ENCODE assay signal across 8 cellular contexts in genomic region chr16:68417711-68418301, GRCh38. TPM values are rescaled to one million over a fixed set of nuclear protein-coding genes. Genes with fewer than 3 reads are reported as not detected.
DNase-seq lines count a peak whose midpoint lies in the region; ATAC-seq, FAIRE-seq and TF ChIP-seq lines count a peak whose summit lies in the region.

No MANE protein-coding gene starts in this region.

- peaks cover 0 to 35% (median 20%) of the 10 kb centered on the region in 4 donors for H3K4me1 ChIP-seq in right lobe of liver
- H3K4me1 ChIP-seq in HepG2 (ENCODE audit: insufficient read depth, low read length): no peaks in the 10 kb centered on the region; the same call in 1 of the 2 replicates

- BruUV-seq in HepG2 (replicated peaks; lab: Mats Ljungman, UMichigan): no TSS peak

- H3K27me3 ChIP-seq in right lobe of liver (no peaks in the 10 kb centered on the region), HepG2 (ENCODE audit: control insufficient read depth in 1 of 2, insufficient read depth in 2 of 2, low read length in 2 of 2) (peaks cover 11 to 37% of the 10 kb centered on the region in 2 experiments; a peak in 4 of 5 replicates)

- no peak for TF ChIP-seq CTCF in right lobe of liver (IDR thresholded peaks at IDR 0.05)
- no peak for TF ChIP-seq CTCF in HepG2 (CRISPR knock-in tag; IDR thresholded peaks at IDR 0.05)
- no peak for TF ChIP-seq CTCF in retinal pigment epithelial cell (conservative IDR thresholded peaks at IDR 0.05; ENCODE audit: low read depth, low read length)

- ATAC-seq in right lobe of liver (peak in 2 of 4 donors; percentile 32 to 41), HepG2 (no peak), HG03571 (IDR thresholded peaks at IDR 0.05; ENCODE audit: unreplicated experiment) (peak; percentile 78)

- TF ChIP-seq POLR2A in right lobe of liver (IDR thresholded peaks at IDR 0.05) (no peak), HepG2 (IDR thresholded peaks at IDR 0.05; ENCODE audit: insufficient read depth in 1 of 2, low read depth in 2 of 2, low read length in 2 of 2) (no peak)

- CTCF ChIA-PET in HepG2 (lab: Yijun Ruan, JAX; ENCODE audit: low intra/inter-chr PET ratio, low total read pairs): no interaction called here

- H3K36me3 ChIP-seq in right lobe of liver (no peaks in the 10 kb centered on the region), HepG2 (replicated peaks in 1 of 2; ENCODE audit: control insufficient read depth in 1 of 2, insufficient read depth in 2 of 2, low read length in 2 of 2) (no peaks in the 10 kb centered on the region)

- H3K4me3 ChIP-seq in right lobe of liver (no peak overlapping the region), HepG2 (replicated peaks in 1 of 3; ENCODE audit: insufficient read depth in 1 of 3, low read depth in 2 of 3, low read length in 3 of 3) (no peak overlapping the region), retinal pigment epithelial cell (ENCODE audit: low read length) (no peak overlapping the region)

- no peaks in the 10 kb centered on the region for H3K9me3 ChIP-seq in right lobe of liver
- no peaks in the 10 kb centered on the region for H3K9me3 ChIP-seq in HepG2 (ENCODE audit: low read length)

- H4K20me1 ChIP-seq in HepG2 (ENCODE audit: insufficient read depth, low read length): no peaks in the 10 kb centered on the region

- POLR2A ChIA-PET in HepG2 (lab: Yijun Ruan, JAX): no interaction called here

- H3K4me2 ChIP-seq in HepG2 (ENCODE audit: low read depth, low read length): no peak overlapping the region

- no peak overlapping the region for H3K9ac ChIP-seq in HepG2 (ENCODE audit: insufficient read depth, low read depth, low read length)

- intact Hi-C loops in right lobe of liver (cut with DNase I) (no loop called here), HepG2 (cut with micrococcal nuclease; ENCODE audit: unreplicated experiment) (no loop called here)

- no peak for TF ChIP-seq EP300 in HepG2 (IDR thresholded peaks at IDR 0.05; ENCODE audit: low read depth in 2 of 2, low read length in 2 of 2)
- TF ChIP-seq EP300 in HepG2 (CRISPR knock-in tag; IDR thresholded peaks at IDR 0.05; ENCODE audit: borderline replicate concordance): no peak

- H3K27ac ChIP-seq in right lobe of liver: peak overlapping the region in 2 of 3 donors; percentile 11 to 60
- no peak overlapping the region for H3K27ac ChIP-seq in HepG2 (ENCODE audit: extremely low read length, insufficient read depth, low read length)

- in situ Hi-C loops in HepG2 (cut with HindIII; ENCODE audit: extremely low pct_ligation_motif_present, low pct_unique_long_range_greater_than_20kb): no loop called here

- DNase-seq in right lobe of liver (peak in 2 of 3 donors; percentile 58 to 67), HepG2 (ENCODE audit: low spot score) (no peak), T-helper 1 cell (peak; percentile 44 to 90 (median 60)), retinal pigment epithelial cell (ENCODE audit: low read depth) (peak; percentile 83), ecto neural progenitor cell (ENCODE audit: low spot score) (no peak), NCI-H524 treated with DMSO at 0.1 percent for 48 hours (lab: John Stamatoyannopoulos, UW) (no peak)
- peak; percentile 49 for DNase-seq in activated naive CD8-positive, alpha-beta T cell treated with anti-CD3 and anti-CD28 coated beads, Interleukin-2, amount 50 U/mL, for 16 hours (ENCODE audit: low read depth, low spot score)

- WGBS in right lobe of liver (ENCODE audit: insufficient coverage, low coverage, low lambda C conversion rate, missing lambda C conversion rate): 35% methylated on average over 11 of the region's 11 CpGs
- 16% methylated on average over 11 of the region's 11 CpGs for WGBS in HepG2 (ENCODE audit: low lambda C conversion rate)

- no peak overlapping the region for H2AFZ ChIP-seq in HepG2 (ENCODE audit: low read length)

- TF ChIP-seq RAD21 in HepG2 (CRISPR knock-in tag; IDR thresholded peaks at IDR 0.05): no peak

- H3K79me2 ChIP-seq in HepG2 (ENCODE audit: insufficient read depth, low read length): no peaks in the 10 kb centered on the region

- no peak for FAIRE-seq in HepG2 (lab: Jason Lieb, UNC)

TF ChIP-seq in HepG2, 621 proteins besides CTCF, POLR2A, EP300 and RAD21:
- TF ChIP-seq AGO2 (optimal IDR thresholded peaks at IDR 0.05; ENCODE audit: low read depth, low read length): no peak
- no peak for TF ChIP-seq ZNF460 (CRISPR knock-in tag; IDR thresholded peaks at IDR 0.05; ENCODE audit: borderline replicate concordance)
- no peak for TF ChIP-seq PRMT3 (CRISPR knock-in tag; IDR thresholded peaks at IDR 0.05; ENCODE audit: borderline replicate concordance, low read depth)

RNA-seq across cellular contexts. Expression of gene SMPD3, which starts 30.5 kb away (rescaled TPM):
- total RNA-seq in right lobe of liver: 10 to 100 TPM in 2 of 6 experiments, 1 to 10 TPM in 2, under 1 TPM in 2; 0.18 to 27.2 (median 5.0) TPM
- total RNA-seq in HepG2 (2016; rRNA removed; fragmentation: Illumina TruSeq; extraction: Trizol): 0.07 TPM in 1 of 2 replicates, not detected in the other
- not detected in 2 replicates for total RNA-seq in HepG2 (2016; cell fraction: cytosol; rRNA removed; fragmentation: Illumina TruSeq; extraction: Trizol; ENCODE audit: low read depth)
- 0.06 TPM in 1 of 2 replicates, not detected in the other for total RNA-seq in HepG2 (2016; cell fraction: insoluble cytoplasmic fraction; rRNA removed; fragmentation: Illumina TruSeq; extraction: Trizol)
- not detected in 2 replicates for total RNA-seq in HepG2 (2016; cell fraction: membrane; rRNA removed; fragmentation: Illumina TruSeq; extraction: Trizol)
- total RNA-seq in HepG2 (2016; cell fraction: nucleus; rRNA removed; fragmentation: Illumina TruSeq; extraction: Trizol): not detected in 2 replicates
- 0.13 and 0.32 TPM in 2 replicates for polyA plus RNA-seq in HepG2 (2011; rRNA removed)
- polyA plus RNA-seq in HepG2 (2011; cell fraction: cytosol; rRNA removed): 0.06 and 0.38 TPM in 2 replicates
- 0.51 and 0.87 TPM in 2 replicates for polyA plus RNA-seq in HepG2 (2011; cell fraction: nucleus; rRNA removed)
- 1.2 and 1.3 TPM in 2 replicates for polyA plus RNA-seq in HepG2 (2012)
- not detected in 2 replicates for polyA plus RNA-seq in HepG2 (2016; cell fraction: cytosol; fragmentation: Illumina TruSeq; extraction: Trizol; ENCODE audit: low read depth)
- polyA plus RNA-seq in HepG2 (2016; cell fraction: insoluble cytoplasmic fraction; fragmentation: Illumina TruSeq; extraction: Trizol; ENCODE audit: low read depth): not detected in 2 replicates
- not detected in 2 replicates for polyA plus RNA-seq in HepG2 (2016; cell fraction: membrane; fragmentation: Illumina TruSeq; extraction: Trizol; ENCODE audit: low read depth)
- polyA plus RNA-seq in HepG2 (2016; cell fraction: nucleus; fragmentation: Illumina TruSeq; extraction: Trizol; ENCODE audit: insufficient read depth, low read depth): 0.40 TPM in 1 of 2 replicates, not detected in the other
- 0.24 TPM in 1 of 2 replicates, not detected in the other for polyA minus RNA-seq in HepG2 (2011; rRNA and poly(A)+ RNA removed; ENCODE audit: low replicate concordance)
- polyA minus RNA-seq in HepG2 (2011; cell fraction: cytosol; rRNA and poly(A)+ RNA removed): 1.2 TPM in 1 of 2 replicates, not detected in the other
- polyA minus RNA-seq in HepG2 (2011; cell fraction: nucleus; rRNA and poly(A)+ RNA removed): 0.52 TPM in 1 of 2 replicates, not detected in the other

Comparison
In these comparisons a context has a peak if more than half of its experiments do, and no peak if none do; other contexts are left out.
1. DNase-seq: peak in right lobe of liver (2 of 3), T-helper 1 cell (5 of 5), activated naive CD8-positive, alpha-beta T cell treated with anti-CD3 and anti-CD28 coated beads, Interleukin-2, amount 50 U/mL, for 16 hours (single experiment) and retinal pigment epithelial cell (single experiment); none in HepG2 (single experiment), ecto neural progenitor cell (single experiment) and NCI-H524 treated with DMSO at 0.1 percent for 48 hours (single experiment).